Comparison of ENCODE assay signal across 8 cellular contexts in genomic region chr13:72839831-72840426, GRCh38. TPM values are rescaled to one million over a fixed set of nuclear protein-coding genes. Genes with fewer than 3 reads are reported as not detected.
A peak's percentile ranks its signal among the peaks of the same experiment; 100 is the strongest.
DNase-seq lines count a peak whose midpoint lies in the region; ATAC-seq and TF ChIP-seq lines count a peak whose summit lies in the region.

No MANE protein-coding gene starts in this region.

- no peak overlapping the region for H3K9ac ChIP-seq in neural progenitor cell

- H3K36me3 Mint-ChIP-seq in CD14-positive monocyte: peaks cover 26 to 40% of the 10 kb centered on the region in 2 donors
- peaks cover 14% of the 10 kb centered on the region for H3K36me3 Mint-ChIP-seq in neural progenitor cell

- no peaks in the 10 kb centered on the region for H3K79me2 ChIP-seq in neural progenitor cell (ENCODE audit: low read depth)

- H3K4me1 ChIP-seq in neural progenitor cell: no peaks in the 10 kb centered on the region

- H3K27me3 Mint-ChIP-seq in CD14-positive monocyte (ENCODE audit: low read depth in 3 of 3): no peaks in the 10 kb centered on the region
- H3K27me3 Mint-ChIP-seq in neural progenitor cell (ENCODE audit: insufficient read depth, low read depth): no peaks in the 10 kb centered on the region

- TF ChIP-seq CTCF in CD14-positive monocyte (IDR thresholded peaks at IDR 0.05): peak; percentile 56
- peak; percentile 90 for TF ChIP-seq CTCF in epithelial cell of proximal tubule (conservative IDR thresholded peaks at IDR 0.05; ENCODE audit: low read depth, low read length)
- peak; percentile 75 for TF ChIP-seq CTCF in neural progenitor cell (IDR thresholded peaks at IDR 0.05)

- ATAC-seq in GM18520 (IDR thresholded peaks at IDR 0.05; ENCODE audit: unreplicated experiment) (peak; percentile 84), HG02885 (IDR thresholded peaks at IDR 0.05; ENCODE audit: poor library complexity, unreplicated experiment) (peak; percentile 99)

- intact Hi-C loops in CD14-positive monocyte (cut with micrococcal nuclease): no loop called here

- H3F3A ChIP-seq in neural progenitor cell (ENCODE audit: low read depth): no peaks in the 10 kb centered on the region

- no peak overlapping the region for H3K27ac ChIP-seq in neural progenitor cell

- no peak overlapping the region for H3K27ac Mint-ChIP-seq in CD14-positive monocyte
- H3K27ac Mint-ChIP-seq in neural progenitor cell: no peak overlapping the region

- no peak overlapping the region for H3K4me2 ChIP-seq in neural progenitor cell

- H3K4me1 Mint-ChIP-seq in CD14-positive monocyte (no peaks in the 10 kb centered on the region), neural progenitor cell (no peaks in the 10 kb centered on the region)

- H3K36me3 ChIP-seq in neural progenitor cell: peaks cover 9% of the 10 kb centered on the region

- H4K20me1 ChIP-seq in neural progenitor cell (ENCODE audit: low read depth): no peaks in the 10 kb centered on the region

- no peak overlapping the region for H2AFZ ChIP-seq in neural progenitor cell (replicated peaks)

- no peak overlapping the region for H3K4me3 ChIP-seq in epithelial cell of proximal tubule (ENCODE audit: low read depth, low read length)
- H3K4me3 ChIP-seq in neural progenitor cell: no peak overlapping the region

- no peaks in the 10 kb centered on the region for H3K27me3 ChIP-seq in neural progenitor cell

- H3K4me3 Mint-ChIP-seq in CD14-positive monocyte: no peak overlapping the region
- no peak overlapping the region for H3K4me3 Mint-ChIP-seq in neural progenitor cell

- H3K9me3 ChIP-seq in neural progenitor cell (ENCODE audit: low read depth): no peaks in the 10 kb centered on the region

- DNase-seq in CD14-positive monocyte (ENCODE audit: low spot score) (no peak), NCI-H146 (lab: John Stamatoyannopoulos, UW) (peak; percentile 53), epithelial cell of proximal tubule (ENCODE audit: low read depth) (no peak), neural progenitor cell (ENCODE audit: low spot score) (peak; percentile 63), OCI-M2 (lab: John Stamatoyannopoulos, UW; ENCODE audit: unreplicated experiment) (no peak)
- peak; percentile 8 to 14 for DNase-seq in activated CD4-positive, alpha-beta T cell treated with anti-CD3 and anti-CD28 coated beads, Interleukin-2, amount 50 U/mL, for 24 hours (ENCODE audit: low read depth in 1 of 2, low spot score in 1 of 2)

- H3K9me3 Mint-ChIP-seq in CD14-positive monocyte: no peaks in the 10 kb centered on the region
- no peaks in the 10 kb centered on the region for H3K9me3 Mint-ChIP-seq in neural progenitor cell

RNA-seq across cellular contexts. Expression of gene PIBF1, which starts 58.0 kb away (rescaled TPM):
- polyA plus RNA-seq in CD14-positive monocyte: 1 to 10 TPM; 3.3 to 8.0 TPM
- 13.1 and 17.4 TPM in 2 replicates for total RNA-seq in epithelial cell of proximal tubule
- total RNA-seq in neural progenitor cell (ENCODE audit: low replicate concordance): 23.5 and 44.8 TPM in 2 replicates

RNA-seq across cellular contexts. Expression of gene DIS3, which starts 58.2 kb away (rescaled TPM):
- 10 to 100 TPM in 1 of 2 donors, 1 to 10 TPM in 1; 8.4 to 11.3 TPM for polyA plus RNA-seq in CD14-positive monocyte
- total RNA-seq in epithelial cell of proximal tubule (27.4 and 28.8 TPM in 2 replicates), neural progenitor cell (ENCODE audit: low replicate concordance) (39.1 and 62.0 TPM in 2 replicates)

Comparison
In these comparisons a context has a peak if more than half of its experiments do, and no peak if none do; other contexts are left out.
1. DNase-seq: peak in NCI-H146 (single experiment), activated CD4-positive, alpha-beta T cell treated with anti-CD3 and anti-CD28 coated beads, Interleukin-2, amount 50 U/mL, for 24 hours (2 of 2) and neural progenitor cell (single experiment); none in CD14-positive monocyte (single experiment), epithelial cell of proximal tubule (single experiment) and OCI-M2 (single experiment).
2. Peak in every context shown above with its lines, with median percentiles within 50 percentile points of each other: CTCF ChIP-seq.